ENCODE assay signal across 8 cellular contexts in genomic region chr10:60820093-60820769, GRCh38. TPM values are rescaled to one million over a fixed set of nuclear protein-coding genes. Genes with fewer than 3 reads are reported as not detected.
A peak's percentile ranks its signal among the peaks of the same experiment; 100 is the strongest.
DNase-seq lines count a peak whose midpoint lies in the region; ATAC-seq and TF ChIP-seq lines count a peak whose summit lies in the region.
"Had no signal": no experiment of that assay in that cellular context is flagged by ENCODE, and none has a peak within 500 bp of the region (broad histone marks: within the 10 kb centered on the region; RNA-seq: fewer than 3 reads in every experiment).

No MANE protein-coding gene starts in this region.

- DNase-seq in WTC11 (ENCODE audit: low spot score) (no peak), neural crest cell (ENCODE audit: low read depth, low spot score) (no peak), thyroid gland (no peak), AG08396 (ENCODE audit: low spot score) (no peak), ovary (no peak)

- H3K9me3 ChIP-seq in thyroid gland (no peaks in the 10 kb centered on the region), ovary (no peaks in the 10 kb centered on the region)

- peaks cover 0 to 5% of the 10 kb centered on the region in 2 donors for H3K4me1 ChIP-seq in thyroid gland
- H3K4me1 ChIP-seq in ovary (ENCODE audit: insufficient read depth) = peaks cover 1% of the 10 kb centered on the region
- H3K4me1 ChIP-seq: parathyroid adenoma had no signal

- H3K36me3 ChIP-seq in thyroid gland = no peaks in the 10 kb centered on the region
- no peaks in the 10 kb centered on the region for H3K36me3 ChIP-seq in ovary

- H3K27me3 Mint-ChIP-seq in WTC11 (ENCODE audit: low read depth) = no peaks in the 10 kb centered on the region
- no peaks in the 10 kb centered on the region for H3K27me3 Mint-ChIP-seq in neural crest cell (ENCODE audit: low read depth)

- TF ChIP-seq EP300 in ovary (IDR thresholded peaks at IDR 0.05) = no peak

- no peak overlapping the region for H3K4me3 Mint-ChIP-seq in WTC11
- no peak overlapping the region for H3K4me3 Mint-ChIP-seq in neural crest cell

- H3K4me1 Mint-ChIP-seq in WTC11 = peaks cover 13% of the 10 kb centered on the region
- peaks cover 34% of the 10 kb centered on the region for H3K4me1 Mint-ChIP-seq in neural crest cell

- H3K36me3 Mint-ChIP-seq in WTC11 (no peaks in the 10 kb centered on the region), neural crest cell (ENCODE audit: low read depth) (no peaks in the 10 kb centered on the region)

- 71 to 74% methylated on average over 6 of the region's 6 CpGs for WGBS in thyroid gland, 2 donors
- 40 to 47% (median 45%) methylated on average over 6 of the region's 6 CpGs for WGBS in ovary, 3 donors

- ATAC-seq in GM18861 (IDR thresholded peaks at IDR 0.05; ENCODE audit: unreplicated experiment) (peak; percentile 65), HG02852 (IDR thresholded peaks at IDR 0.05; ENCODE audit: unreplicated experiment) (peak; percentile 81), WTC11 (peak; percentile 71)

- no peaks in the 10 kb centered on the region for H3K9me3 Mint-ChIP-seq in WTC11
- no peaks in the 10 kb centered on the region for H3K9me3 Mint-ChIP-seq in neural crest cell

- TF ChIP-seq POLR2A in thyroid gland (IDR thresholded peaks at IDR 0.05) = no peak
- no peak for TF ChIP-seq POLR2A in ovary (IDR thresholded peaks at IDR 0.05)

- no peak overlapping the region; the same call in 1 of the 2 replicates for H3K27ac Mint-ChIP-seq in WTC11
- no peak overlapping the region for H3K27ac Mint-ChIP-seq in neural crest cell (ENCODE audit: unreplicated experiment)

- POLR2A ChIA-PET in WTC11 (lab: Charles Lee) = interaction anchor here (0.5 kb wide), 1 partner anchor 142 kb away, joined by 3 read pairs; no protein-coding TSS in a partner anchor

- CTCF ChIA-PET in WTC11 (lab: Charles Lee) = interaction anchor here (0.6 to 3.4 kb wide), 11 partner anchors 17 to 465 kb away, joined by 3 to 15 read pairs (median 4); no protein-coding TSS in a partner anchor

- H3K27me3 ChIP-seq in thyroid gland (no peaks in the 10 kb centered on the region), ovary (no peaks in the 10 kb centered on the region)

- H3K27ac ChIP-seq in thyroid gland (no peak overlapping the region), ovary (no peak overlapping the region)
- H3K27ac ChIP-seq: parathyroid adenoma had no signal

- H3K4me3 ChIP-seq in thyroid gland (replicated peaks in 1 of 3) (no peak overlapping the region), ovary (no peak overlapping the region)

- no peak for TF ChIP-seq CTCF in WTC11 (IDR thresholded peaks at IDR 0.05)
- TF ChIP-seq CTCF in neural crest cell (conservative IDR thresholded peaks at IDR 0.05) = peak; percentile 36
- no peak for TF ChIP-seq CTCF in thyroid gland (IDR thresholded peaks at IDR 0.05)
- no peak for TF ChIP-seq CTCF in ovary (IDR thresholded peaks at IDR 0.05)

- intact Hi-C loops in thyroid gland (cut with DNase I) = no loop called here
- intact Hi-C loops in ovary (cut with DNase I) = loop anchor here in 2 of 4 donors (10.0 kb wide), 2 partner anchors 65 to 125 kb away; partner anchors contain the start of gene RHOBTB1 (in 1 of the 2)

TF ChIP-seq in WTC11, 78 proteins besides CTCF, POLR2A, EP300 and RAD21 (continues in another document):
- TF ChIP-seq SMAD4 (CRISPR knock-in tag; IDR thresholded peaks at IDR 0.05) (no peak), NFYB (CRISPR knock-in tag; conservative IDR thresholded peaks at IDR 0.05; ENCODE audit: low read depth) (no peak), ESRRA (CRISPR knock-in tag; IDR thresholded peaks at IDR 0.05; ENCODE audit: borderline replicate concordance) (no peak), AR (CRISPR knock-in tag; IDR thresholded peaks at IDR 0.05) (no peak), ZNF416 (CRISPR knock-in tag; IDR thresholded peaks at IDR 0.05) (no peak), ERG (CRISPR knock-in tag; IDR thresholded peaks at IDR 0.05) (no peak), FOXJ3 (CRISPR knock-in tag; IDR thresholded peaks at IDR 0.05; ENCODE audit: borderline replicate concordance) (no peak), CBFB (CRISPR knock-in tag; IDR thresholded peaks at IDR 0.05; ENCODE audit: low read depth) (no peak), NR1H2 (CRISPR knock-in tag; IDR thresholded peaks at IDR 0.05) (no peak)
- TF ChIP-seq, protein P1, sequence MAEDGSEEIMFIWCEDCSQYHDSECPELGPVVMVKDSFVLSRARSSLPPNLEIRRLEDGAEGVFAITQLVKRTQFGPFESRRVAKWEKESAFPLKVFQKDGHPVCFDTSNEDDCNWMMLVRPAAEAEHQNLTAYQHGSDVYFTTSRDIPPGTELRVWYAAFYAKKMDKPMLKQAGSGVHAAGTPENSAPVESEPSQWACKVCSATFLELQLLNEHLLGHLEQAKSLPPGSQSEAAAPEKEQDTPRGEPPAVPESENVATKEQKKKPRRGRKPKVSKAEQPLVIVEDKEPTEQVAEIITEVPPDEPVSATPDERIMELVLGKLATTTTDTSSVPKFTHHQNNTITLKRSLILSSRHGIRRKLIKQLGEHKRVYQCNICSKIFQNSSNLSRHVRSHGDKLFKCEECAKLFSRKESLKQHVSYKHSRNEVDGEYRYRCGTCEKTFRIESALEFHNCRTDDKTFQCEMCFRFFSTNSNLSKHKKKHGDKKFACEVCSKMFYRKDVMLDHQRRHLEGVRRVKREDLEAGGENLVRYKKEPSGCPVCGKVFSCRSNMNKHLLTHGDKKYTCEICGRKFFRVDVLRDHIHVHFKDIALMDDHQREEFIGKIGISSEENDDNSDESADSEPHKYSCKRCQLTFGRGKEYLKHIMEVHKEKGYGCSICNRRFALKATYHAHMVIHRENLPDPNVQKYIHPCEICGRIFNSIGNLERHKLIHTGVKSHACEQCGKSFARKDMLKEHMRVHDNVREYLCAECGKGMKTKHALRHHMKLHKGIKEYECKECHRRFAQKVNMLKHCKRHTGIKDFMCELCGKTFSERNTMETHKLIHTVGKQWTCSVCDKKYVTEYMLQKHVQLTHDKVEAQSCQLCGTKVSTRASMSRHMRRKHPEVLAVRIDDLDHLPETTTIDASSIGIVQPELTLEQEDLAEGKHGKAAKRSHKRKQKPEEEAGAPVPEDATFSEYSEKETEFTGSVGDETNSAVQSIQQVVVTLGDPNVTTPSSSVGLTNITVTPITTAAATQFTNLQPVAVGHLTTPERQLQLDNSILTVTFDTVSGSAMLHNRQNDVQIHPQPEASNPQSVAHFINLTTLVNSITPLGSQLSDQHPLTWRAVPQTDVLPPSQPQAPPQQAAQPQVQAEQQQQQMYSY (CRISPR knock-in tag; IDR thresholded peaks at IDR 0.05) = no peak

RNA-seq across cellular contexts. Expression of gene CDK1, which starts 42.0 kb away (rescaled TPM):
- total RNA-seq in WTC11 (2021) (92.8 to 98.9 TPM (median 94.8 TPM) in 3 replicates), neural crest cell (92.8 and 94.7 TPM in 2 replicates), thyroid gland (1 to 10 TPM; 1.8 to 5.9 (median 3.2) TPM), ovary (1 to 10 TPM in 6 of 7 donors, under 1 TPM in 1; 0.91 to 5.0 (median 2.5) TPM)
- polyA plus RNA-seq in ovary = 1 to 10 TPM; 3.6 to 3.9 TPM

Comparison
In these comparisons a context has a peak if more than half of its experiments do, and no peak if none do; other contexts are left out.
1. RNA of gene CDK1, which starts 42.0 kb away (total RNA-seq): 92.8 to 98.9 TPM in WTC11 and 92.8 to 94.7 TPM in neural crest cell; 1.8 to 5.9 TPM in thyroid gland and 0.91 to 5.0 TPM in ovary; every median in the first group is over 10 times any median in the second.
2. Peak in every context shown above with its lines, with median percentiles within 50 percentile points of each other: ATAC-seq.